Comparison of ENCODE assay signal across 15 cellular contexts in genomic region chr1:246795906-246796694, GRCh38.
"Had no signal": no experiment of that assay in that cellular context is flagged by ENCODE, and none has a peak within 500 bp of the region (broad histone marks: within the 10 kb centered on the region; RNA-seq: fewer than 3 reads in every experiment).

No MANE protein-coding gene starts in this region.

- H3K36me3 ChIP-seq: gastrocnemius medialis, ovary, upper lobe of left lung had no signal

- H3K27ac ChIP-seq: coronary artery, hepatocyte, ovary, upper lobe of left lung, VCaP had no signal

- DNase-seq: activated CD4-positive, alpha-beta T cell treated with anti-CD3 and anti-CD28 coated beads for 4 hours; activated CD8-positive, alpha-beta memory T cell treated with anti-CD3 and anti-CD28 coated beads, Interleukin-2, amount 50 U/mL, for 48 hours; activated CD8-positive, alpha-beta T cell treated with anti-CD3 and anti-CD28 coated beads, Interleukin-2, amount 10 ng/mL, durations not matched to agents 7 days and 5 days; activated naive CD4-positive, alpha-beta T cell treated with anti-CD3 and anti-CD28 coated beads for 36 hours; effector CD8-positive, alpha-beta T cell; gastrocnemius medialis; kidney glomerular epithelial cell; ovary; stimulated activated CD4-positive, alpha-beta T cell treated with anti-CD3 and anti-CD28 coated beads, Interleukin-4, amount 100 ng/mL, for 1 hour; stimulated activated CD8-positive, alpha-beta memory T cell treated with anti-CD3 and anti-CD28 coated beads, Interleukin-4, amount 100 ng/mL, for 48 hours; stimulated activated naive CD8-positive, alpha-beta T cell treated with anti-CD3 and anti-CD28 coated beads, Interleukin-15, Interleukin-2, amounts not matched to agents 100 U/mL and 50 U/mL, for 24 hours had no signal

- H3K9me3 ChIP-seq: gastrocnemius medialis, ovary, upper lobe of left lung had no signal

- H3K4me3 ChIP-seq: coronary artery, gastrocnemius medialis, hepatocyte, ovary, upper lobe of left lung had no signal

- ATAC-seq: activated CD8-positive, alpha-beta T cell treated with anti-CD3 and anti-CD28 coated beads, Interleukin-2, amount 10 ng/mL, durations not matched to agents 7 days and 5 days; stimulated activated naive CD8-positive, alpha-beta T cell treated with anti-CD3 and anti-CD28 coated beads, Interleukin-15, Interleukin-2, amounts not matched to agents 100 U/mL and 50 U/mL, for 24 hours had no signal
